17 cellular contexts compared by ENCODE assay signal in the genomic region with DNA sequence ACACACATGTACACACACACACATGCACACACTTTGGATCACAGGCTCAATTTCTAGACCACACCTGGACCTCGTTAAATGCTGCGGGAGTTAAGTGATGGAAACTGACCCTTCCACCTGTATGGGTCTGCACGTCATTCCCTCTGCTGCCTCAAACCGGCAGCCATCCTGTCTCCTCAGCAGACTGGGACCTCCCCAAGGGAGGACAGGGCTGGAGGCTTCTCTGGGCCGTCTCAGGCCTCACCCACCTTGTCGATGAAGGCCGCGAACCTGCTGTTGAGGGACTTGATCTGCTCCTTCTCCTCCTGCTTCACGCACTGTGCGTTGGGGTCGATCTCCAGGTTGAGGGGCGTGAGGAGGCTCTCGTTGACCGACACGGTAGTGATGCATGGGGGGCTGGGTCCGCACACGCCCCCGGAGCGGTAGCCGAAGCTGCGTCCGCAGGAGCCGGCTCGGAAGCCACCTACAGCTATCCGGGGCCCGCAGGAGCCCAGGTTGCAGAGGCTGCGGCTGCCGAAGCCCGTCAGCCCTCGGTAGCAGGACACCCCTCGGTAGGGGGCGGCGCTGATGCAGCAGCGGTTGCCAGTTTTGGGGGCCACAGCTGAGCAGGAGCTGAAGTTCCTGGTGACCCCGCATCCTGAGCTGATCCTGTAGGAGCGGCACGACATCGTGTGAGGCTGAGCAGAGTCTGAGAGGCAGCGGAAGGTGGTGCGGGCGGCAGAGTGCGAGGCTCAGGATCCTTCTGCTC. TPM values are rescaled to one million over a fixed set of nuclear protein-coding genes. Genes with fewer than 3 reads are reported as not detected.
A peak's percentile ranks its signal among the peaks of the same experiment; 100 is the strongest.
DNase-seq lines count a peak whose midpoint lies in the region; ATAC-seq and TF ChIP-seq lines count a peak whose summit lies in the region.
"Had no signal": no experiment of that assay in that cellular context is flagged by ENCODE, and none has a peak within 500 bp of the region (broad histone marks: within the 10 kb centered on the region; RNA-seq: fewer than 3 reads in every experiment).

A gene (minus strand): TSS at position 744 of the 748 bp plus-strand sequence. CDS start 76 bp downstream, at position 668.

- H4K20me1 ChIP-seq in osteoblast (ENCODE audit: insufficient read depth, low read length), result no peaks in the 10 kb centered on the region
- H4K20me1 ChIP-seq: BLaER1 treated with 17β-estradiol and CSF1 and Interleukin-3, amounts not matched to agents 10 nM and 100 nM had no signal

- peaks cover 40% of the 10 kb centered on the region for H3K27me3 Mint-ChIP-seq in mesothelial cell of epicardium (ENCODE audit: low read depth)

- no peak for TF ChIP-seq CTCF in heart right ventricle (IDR thresholded peaks at IDR 0.05)
- no peak for TF ChIP-seq CTCF in RWPE2 (IDR thresholded peaks at IDR 0.05; ENCODE audit: poor library complexity, severe bottlenecking)
- no peak for TF ChIP-seq CTCF in osteoblast (IDR thresholded peaks at IDR 0.05; ENCODE audit: extremely low read depth, low read depth, low read length)
- TF ChIP-seq CTCF in mesothelial cell of epicardium (IDR thresholded peaks at IDR 0.05; ENCODE audit: unreplicated experiment), result no peak

- DNase-seq in cardiac septum (ENCODE audit: low spot score), result peak; percentile 55
- DNase-seq in heart right ventricle, result no peak
- peak; percentile 52 for DNase-seq in RWPE2 (ENCODE audit: low spot score)
- peak; percentile 50 for DNase-seq in osteoblast (ENCODE audit: insufficient read length, low spot score, missing footprints)
- DNase-seq in left colon, result no peak
- DNase-seq in mesothelial cell of epicardium (ENCODE audit: low spot score in 2 of 2, unreplicated experiment in 2 of 2), result no peak
- DNase-seq in NCI-H1694 (lab: John Stamatoyannopoulos, UW), result no peak
- DNase-seq: ACHN; CD4-positive, alpha-beta T cell; DMS79; H7 had no signal

- 77 to 85% methylated on average over 42 of the region's 42 CpGs for WGBS in heart right ventricle, 2 donors

- H3K4me3 ChIP-seq in heart right ventricle (no peak within 1 kb of the TSS), RWPE2 (ENCODE audit: severe bottlenecking) (no peak within 1 kb of the TSS), osteoblast (ENCODE audit: insufficient read depth, low read length) (no peak within 1 kb of the TSS)
- H3K4me3 ChIP-seq: BLaER1 treated with 17β-estradiol and CSF1 and Interleukin-3, amounts not matched to agents 10 nM and 100 nM; GM12878 had no signal

- H3K9me3 ChIP-seq in heart right ventricle (no peaks in the 10 kb centered on the region), RWPE2 (ENCODE audit: severe bottlenecking) (no peaks in the 10 kb centered on the region), osteoblast (ENCODE audit: low read depth, low read length) (no peaks in the 10 kb centered on the region)
- H3K9me3 ChIP-seq: BLaER1 treated with 17β-estradiol and CSF1 and Interleukin-3, amounts not matched to agents 10 nM and 100 nM had no signal

- H3K27ac ChIP-seq in heart right ventricle (no peak within 1 kb of the TSS), RWPE2 (ENCODE audit: poor library complexity, severe bottlenecking) (no peak within 1 kb of the TSS), osteoblast (ENCODE audit: low read depth, low read length) (no peak within 1 kb of the TSS)
- H3K27ac ChIP-seq: BLaER1 treated with 17β-estradiol and CSF1 and Interleukin-3, amounts not matched to agents 10 nM and 100 nM had no signal

- H3K4me1 ChIP-seq in heart right ventricle (no peaks in the 10 kb centered on the region), RWPE2 (ENCODE audit: insufficient read depth, poor library complexity, severe bottlenecking) (no peaks in the 10 kb centered on the region), osteoblast (ENCODE audit: insufficient read depth, low read length) (peaks cover 9% of the 10 kb centered on the region)

- H3K27me3 ChIP-seq in heart right ventricle (peaks cover 0 to 39% (median 13%) of the 10 kb centered on the region in 7 donors), RWPE2 (ENCODE audit: insufficient read depth, poor library complexity, severe bottlenecking) (no peaks in the 10 kb centered on the region), osteoblast (ENCODE audit: insufficient read depth, low read length) (peaks cover 23% of the 10 kb centered on the region)
- H3K27me3 ChIP-seq: BLaER1 treated with 17β-estradiol and CSF1 and Interleukin-3, amounts not matched to agents 10 nM and 100 nM had no signal

- H3K4me2 ChIP-seq in osteoblast (ENCODE audit: insufficient read depth, low read length), result no peak within 1 kb of the TSS
- H3K4me2 ChIP-seq: BLaER1 treated with 17β-estradiol and CSF1 and Interleukin-3, amounts not matched to agents 10 nM and 100 nM had no signal

- H3K36me3 Mint-ChIP-seq in mesothelial cell of epicardium, result no peaks in the 10 kb centered on the region
- H3K36me3 Mint-ChIP-seq: IgD-negative memory B cell had no signal

- no peak for ATAC-seq in heart right ventricle
- ATAC-seq in RWPE2 (ENCODE audit: low read depth), result no peak
- no peak for ATAC-seq in left colon
- ATAC-seq: GM12878 had no signal

- no peak within 1 kb of the TSS for H3K27ac Mint-ChIP-seq in mesothelial cell of epicardium
- H3K27ac Mint-ChIP-seq: CD4-positive, alpha-beta T cell had no signal

- no peaks in the 10 kb centered on the region for H3K9me3 Mint-ChIP-seq in mesothelial cell of epicardium
- H3K9me3 Mint-ChIP-seq: CD4-positive, alpha-beta T cell had no signal

- peaks cover 4% of the 10 kb centered on the region for H3K4me1 Mint-ChIP-seq in mesothelial cell of epicardium

- H3K4me3 Mint-ChIP-seq in mesothelial cell of epicardium, result no peak within 1 kb of the TSS
- H3K4me3 Mint-ChIP-seq: CD4-positive, alpha-beta T cell; IgD-negative memory B cell had no signal

- intact Hi-C loops in cardiac septum (cut with DNase I) (no loop called here), heart right ventricle (cut with DNase I) (loop anchor here in 1 of 10 donors (10.0 kb wide), 1 partner anchor 148 kb away; no protein-coding TSS in a partner anchor), left colon (cut with DNase I, micrococcal nuclease) (no loop called here)

- no peaks in the 10 kb centered on the region for H3K36me3 ChIP-seq in heart right ventricle
- H3K36me3 ChIP-seq in RWPE2 (ENCODE audit: low read depth), result no peaks in the 10 kb centered on the region
- H3K36me3 ChIP-seq in osteoblast (ENCODE audit: insufficient read depth, low read length), result no peaks in the 10 kb centered on the region
- H3K36me3 ChIP-seq: BLaER1 treated with 17β-estradiol and CSF1 and Interleukin-3, amounts not matched to agents 10 nM and 100 nM had no signal

- no peaks in the 10 kb centered on the region for H3K79me2 ChIP-seq in osteoblast (ENCODE audit: insufficient read depth, low read length)

- no peak within 1 kb of the TSS for H2AFZ ChIP-seq in osteoblast (ENCODE audit: low read length)

RNA-seq across cellular contexts. Expression of the gene that starts here (rescaled TPM):
- total RNA-seq in cardiac septum (not detected), heart right ventricle (not detected), osteoblast (not detected in 2 replicates), left colon (not detected), mesothelial cell of epicardium (not detected in 3 replicates)
- polyA plus RNA-seq in heart right ventricle, result not detected
- total RNA-seq: A172; CD4-positive, alpha-beta T cell; G401; H7; HT-29 had no signal
- polyA plus RNA-seq: IgD-negative memory B cell had no signal

Comparison
In these comparisons a context has a peak if more than half of its experiments do, and no peak if none do; other contexts are left out.
1. Peak in DNase-seq in cardiac septum; RNA of the gene not detected or under 1 TPM.
2. Peak in DNase-seq in osteoblast; RNA of the gene not detected or under 1 TPM.